19 cellular contexts compared by ENCODE assay signal in the genomic region with DNA sequence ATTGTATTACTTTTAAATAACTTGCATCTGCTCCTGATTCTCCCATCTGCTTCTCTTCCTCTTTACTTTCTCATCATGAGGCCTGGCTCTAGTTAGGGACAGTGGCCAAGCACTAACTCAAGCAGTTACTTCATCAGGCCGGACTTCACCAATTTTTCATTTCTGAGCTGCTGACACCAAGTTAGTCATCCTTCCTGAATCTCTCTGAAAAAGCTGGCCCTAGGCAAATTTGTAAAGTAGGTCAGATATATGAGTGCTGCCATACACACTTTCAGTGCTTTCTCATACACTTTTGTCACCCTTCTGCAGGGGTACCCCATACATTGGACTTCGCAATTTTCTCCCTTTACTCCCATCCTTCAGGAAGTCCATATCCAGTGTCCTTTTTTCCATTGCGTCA.
A peak's percentile ranks its signal among the peaks of the same experiment; 100 is the strongest.
DNase-seq lines count a peak whose midpoint lies in the region; ATAC-seq and TF ChIP-seq lines count a peak whose summit lies in the region.
"Had no signal": no experiment of that assay in that cellular context is flagged by ENCODE, and none has a peak within 500 bp of the region (broad histone marks: within the 10 kb centered on the region; RNA-seq: fewer than 3 reads in every experiment).

No MANE protein-coding gene starts in this region.

- peaks cover 8% of the 10 kb centered on the region for H3K4me1 Mint-ChIP-seq in MCF 10A (ENCODE audit: insufficient read depth, unreplicated experiment)
- no peaks in the 10 kb centered on the region for H3K4me1 Mint-ChIP-seq in activated CD8-positive, alpha-beta memory T cell treated with anti-CD3 and anti-CD28 coated beads, Interleukin-2, amount 10 ng/mL, durations not matched to agents 7 days and 5 days
- H3K4me1 Mint-ChIP-seq: naive thymus-derived CD4-positive, alpha-beta T cell had no signal

- H3K9me3 ChIP-seq in breast epithelium (no peaks in the 10 kb centered on the region), RWPE2 (ENCODE audit: severe bottlenecking) (no peaks in the 10 kb centered on the region)
- H3K9me3 ChIP-seq: tibial artery had no signal

- H3K27ac Mint-ChIP-seq in MCF 10A (ENCODE audit: low read depth, unreplicated experiment) = no peak overlapping the region
- no peak overlapping the region for H3K27ac Mint-ChIP-seq in activated CD8-positive, alpha-beta memory T cell treated with anti-CD3 and anti-CD28 coated beads, Interleukin-2, amount 10 ng/mL, durations not matched to agents 7 days and 5 days
- H3K27ac Mint-ChIP-seq: naive thymus-derived CD4-positive, alpha-beta T cell had no signal

- CTCF ChIA-PET in MCF 10A (lab: Yijun Ruan, JAX) = no interaction called here
- CTCF ChIA-PET in activated CD8-positive, alpha-beta memory T cell treated with anti-CD3 and anti-CD28 coated beads, Interleukin-2, amount 10 ng/mL, durations not matched to agents 7 days and 5 days (lab: Charles Lee) = no interaction called here

- ATAC-seq in RWPE2 (ENCODE audit: low read depth) = peak; percentile 35; the same call in 1 of the 3 replicates
- ATAC-seq in activated CD8-positive, alpha-beta memory T cell treated with anti-CD3 and anti-CD28 coated beads, Interleukin-2, amount 10 ng/mL, durations not matched to agents 7 days and 5 days = no peak
- ATAC-seq: naive thymus-derived CD4-positive, alpha-beta T cell; Panc1 had no signal

- H3K4me3 ChIP-seq in breast epithelium = no peak overlapping the region
- H3K4me3 ChIP-seq in RWPE2 (ENCODE audit: severe bottlenecking) = no peak overlapping the region
- H3K4me3 ChIP-seq in fibroblast of pulmonary artery (replicated peaks; ENCODE audit: low read depth, low read length) = no peak overlapping the region
- H3K4me3 ChIP-seq: tibial artery had no signal

- no peaks in the 10 kb centered on the region for H3K27me3 ChIP-seq in breast epithelium
- no peaks in the 10 kb centered on the region for H3K27me3 ChIP-seq in RWPE2 (ENCODE audit: insufficient read depth, poor library complexity, severe bottlenecking)
- H3K27me3 ChIP-seq: tibial artery had no signal

- H3K27ac ChIP-seq in breast epithelium (no peak overlapping the region), RWPE2 (ENCODE audit: poor library complexity, severe bottlenecking) (no peak overlapping the region)
- H3K27ac ChIP-seq: tibial artery had no signal

- intact Hi-C loops in MCF 10A (cut with micrococcal nuclease) (no loop called here), breast epithelium (cut with DNase I; ENCODE audit: low total_unique reads) (no loop called here)

- TF ChIP-seq POLR2A in breast epithelium (IDR thresholded peaks at IDR 0.05) = no peak

- H3K9me3 Mint-ChIP-seq in MCF 10A (ENCODE audit: unreplicated experiment) = no peaks in the 10 kb centered on the region
- H3K9me3 Mint-ChIP-seq in activated CD8-positive, alpha-beta memory T cell treated with anti-CD3 and anti-CD28 coated beads, Interleukin-2, amount 10 ng/mL, durations not matched to agents 7 days and 5 days (ENCODE audit: low read depth) = no peaks in the 10 kb centered on the region

- H3K4me1 ChIP-seq in breast epithelium (no peaks in the 10 kb centered on the region), RWPE2 (ENCODE audit: insufficient read depth, poor library complexity, severe bottlenecking) (no peaks in the 10 kb centered on the region)
- H3K4me1 ChIP-seq: tibial artery had no signal

- H3K4me3 Mint-ChIP-seq in MCF 10A (ENCODE audit: unreplicated experiment) = no peak overlapping the region
- no peak overlapping the region for H3K4me3 Mint-ChIP-seq in activated CD8-positive, alpha-beta memory T cell treated with anti-CD3 and anti-CD28 coated beads, Interleukin-2, amount 10 ng/mL, durations not matched to agents 7 days and 5 days
- H3K4me3 Mint-ChIP-seq: naive thymus-derived CD4-positive, alpha-beta T cell had no signal

- DNase-seq in MCF 10A (ENCODE audit: unreplicated experiment) (peak; percentile 70), breast epithelium (ENCODE audit: low spot score in 2 of 2) (no peak), RWPE2 (ENCODE audit: low spot score) (no peak), fibroblast of pulmonary artery (ENCODE audit: low read depth) (peak; percentile 63), amniotic stem cell (lab: John Stamatoyannopoulos, UW) (no peak), ureter (ENCODE audit: low spot score) (no peak), pons (ENCODE audit: low spot score) (no peak)
- DNase-seq in activated CD8-positive, alpha-beta memory T cell treated with anti-CD3 and anti-CD28 coated beads, Interleukin-2, amount 10 ng/mL, durations not matched to agents 7 days and 5 days = no peak
- DNase-seq: 8988T; activated CD8-positive, alpha-beta memory T cell treated with anti-CD3 and anti-CD28 coated beads, Interleukin-2, amount 50 U/mL, for 4 hours; activated naive CD4-positive, alpha-beta T cell treated with anti-CD3 and anti-CD28 coated beads, Interleukin-2, amount 50 U/mL, for 16 hours; hippocampal formation; left cardiac atrium; naive thymus-derived CD4-positive, alpha-beta T cell; NCI-H1092; NCI-H345; T-helper 1 cell; tibial artery had no signal

- H3K27me3 Mint-ChIP-seq in MCF 10A (ENCODE audit: insufficient read depth, unreplicated experiment) = peaks cover 21% of the 10 kb centered on the region
- no peaks in the 10 kb centered on the region for H3K27me3 Mint-ChIP-seq in activated CD8-positive, alpha-beta memory T cell treated with anti-CD3 and anti-CD28 coated beads, Interleukin-2, amount 10 ng/mL, durations not matched to agents 7 days and 5 days

- no peaks in the 10 kb centered on the region for H3K36me3 Mint-ChIP-seq in MCF 10A (ENCODE audit: insufficient read depth, unreplicated experiment)
- no peaks in the 10 kb centered on the region for H3K36me3 Mint-ChIP-seq in activated CD8-positive, alpha-beta memory T cell treated with anti-CD3 and anti-CD28 coated beads, Interleukin-2, amount 10 ng/mL, durations not matched to agents 7 days and 5 days
- H3K36me3 Mint-ChIP-seq: naive thymus-derived CD4-positive, alpha-beta T cell had no signal

- POLR2A ChIA-PET in MCF 10A (lab: Yijun Ruan, JAX) = no interaction called here

- H3K36me3 ChIP-seq in breast epithelium (no peaks in the 10 kb centered on the region), RWPE2 (ENCODE audit: low read depth) (no peaks in the 10 kb centered on the region)
- H3K36me3 ChIP-seq: tibial artery had no signal

- no TSS peak for BruUV-seq in MCF 10A (replicated peaks; lab: Mats Ljungman, UMichigan)

- TF ChIP-seq CTCF in MCF 10A (IDR thresholded peaks at IDR 0.05; ENCODE audit: unreplicated experiment) (no peak), breast epithelium (IDR thresholded peaks at IDR 0.05) (no peak), RWPE2 (IDR thresholded peaks at IDR 0.05; ENCODE audit: poor library complexity, severe bottlenecking) (no peak), fibroblast of pulmonary artery (IDR thresholded peaks at IDR 0.05; ENCODE audit: low read length, missing control alignments) (no peak)

Comparison
In these comparisons a context has a peak if more than half of its experiments do, and no peak if none do; other contexts are left out.
1. DNase-seq: peak in MCF 10A (single experiment) and fibroblast of pulmonary artery (single experiment); none in breast epithelium (0 of 2), RWPE2 (single experiment), activated CD8-positive, alpha-beta memory T cell treated with anti-CD3 and anti-CD28 coated beads, Interleukin-2, amount 10 ng/mL, durations not matched to agents 7 days and 5 days (single experiment), amniotic stem cell (single experiment), ureter (single experiment) and pons (single experiment).